10 cellular contexts compared by ENCODE assay signal in genomic region chr19:37079238-37079637, GRCh38. TPM values are rescaled to one million over a fixed set of nuclear protein-coding genes. Genes with fewer than 3 reads are reported as not detected.
DNase-seq lines count a peak whose midpoint lies in the region; ATAC-seq, FAIRE-seq and TF ChIP-seq lines count a peak whose summit lies in the region.
"Had no signal": no experiment of that assay in that cellular context is flagged by ENCODE, and none has a peak within 500 bp of the region (broad histone marks: within the 10 kb centered on the region; RNA-seq: fewer than 3 reads in every experiment).

No MANE protein-coding gene starts in this region.

- peaks cover 30% of the 10 kb centered on the region for H3K79me2 ChIP-seq in K562 (ENCODE audit: control insufficient read depth, insufficient read depth, low read length)

- H3K4me1 Mint-ChIP-seq in mesothelial cell of epicardium, result peaks cover 15% of the 10 kb centered on the region

- no peak overlapping the region for H3K27ac Mint-ChIP-seq in mesothelial cell of epicardium

- H3K9ac ChIP-seq in K562 (ENCODE audit: insufficient read depth in 1 of 2, low read depth in 2 of 2, low read length in 2 of 2), result peak overlapping the region; percentile 71 to 78; a peak in 3 of 4 replicates

- no peaks in the 10 kb centered on the region for H3K36me3 ChIP-seq in K562 (ENCODE audit: control insufficient read depth, insufficient read depth, low read length)

- ATAC-seq in K562, result no peak
- no peak for ATAC-seq in HG02970 (IDR thresholded peaks at IDR 0.05; ENCODE audit: low FRiP score, unreplicated experiment)
- ATAC-seq in GM18517 (IDR thresholded peaks at IDR 0.05; ENCODE audit: unreplicated experiment), result no peak
- no peak for ATAC-seq in HG03108 (IDR thresholded peaks at IDR 0.05; ENCODE audit: unreplicated experiment)

- WGBS in K562 (ENCODE audit: insufficient coverage, low coverage, missing lambda C conversion rate), result 23% methylated on average over 4 of the region's 4 CpGs

- peaks cover 3% of the 10 kb centered on the region; the same call in 1 of the 2 replicates for H3K9me3 ChIP-seq in K562 (replicated peaks; ENCODE audit: control insufficient read depth, insufficient read depth, low read depth, low read length)

- CTCF ChIA-PET in AG04449 (lab: Yijun Ruan, JAX), result no interaction called here
- CTCF ChIA-PET in K562 (lab: Yijun Ruan, JAX; ENCODE audit: low intra/inter-chr PET ratio), result no interaction called here

- DNase-seq in AG04449 (ENCODE audit: low read depth, low spot score) (no peak), HT1080 (ENCODE audit: low read depth) (peak; percentile 2), K562 (ENCODE audit: extremely low read depth in 1 of 4, low spot score in 3 of 4) (peak in 1 of 4 experiments; percentile 27), mesothelial cell of epicardium (ENCODE audit: low spot score in 2 of 2, unreplicated experiment in 2 of 2) (no peak), NCI-H2029 treated with DMSO at 0.1 percent for 48 hours (lab: John Stamatoyannopoulos, UW) (no peak)
- DNase-seq: NCI-H1694 treated with DMSO at 0.1 percent for 48 hours had no signal

- H3K9me3 Mint-ChIP-seq in mesothelial cell of epicardium, result peaks cover 40% of the 10 kb centered on the region

- peaks cover 38% of the 10 kb centered on the region for H3K36me3 Mint-ChIP-seq in mesothelial cell of epicardium

- no peak for TF ChIP-seq EP300 in K562 (IDR thresholded peaks at IDR 0.05; ENCODE audit: low read length)

- POLR2A ChIA-PET in AG04449 (lab: Yijun Ruan, JAX), result no interaction called here
- POLR2A ChIA-PET in K562 (lab: Yijun Ruan, JAX), result no interaction called here

- peak overlapping the region; percentile 97 for H3K4me2 ChIP-seq in K562 (ENCODE audit: insufficient read depth, low read length)

- TF ChIP-seq CTCF in AG04449 (IDR thresholded peaks at IDR 0.05; ENCODE audit: insufficient read depth, low read length, missing control alignments), result no peak
- TF ChIP-seq CTCF in K562 (IDR thresholded peaks at IDR 0.05 in 2 of 3, conservative IDR thresholded peaks at IDR 0.05 in 1 of 3; ENCODE audit: insufficient read depth in 2 of 3, low read depth in 1 of 3, low read length in 3 of 3), result no peak
- TF ChIP-seq CTCF in mesothelial cell of epicardium (IDR thresholded peaks at IDR 0.05; ENCODE audit: unreplicated experiment), result no peak

- H3K27me3 ChIP-seq in K562 (ENCODE audit: control insufficient read depth in 2 of 2, insufficient read depth in 2 of 2, low read length in 2 of 2), result no peaks in the 10 kb centered on the region
- H3K27me3 ChIP-seq: foreskin keratinocyte had no signal

- FAIRE-seq in K562 (lab: Jason Lieb, UNC), result no peak

- TF ChIP-seq POLR2A in K562 (conservative IDR thresholded peaks at IDR 0.05), result no peak

- TF ChIP-seq RAD21 in K562 (CRISPR knock-in tag; conservative IDR thresholded peaks at IDR 0.05 in 1 of 2, IDR thresholded peaks at IDR 0.05 in 1 of 2), result no peak

- intact Hi-C loops in K562 (cut with micrococcal nuclease), result no loop called here

- no peaks in the 10 kb centered on the region for H3K9me1 ChIP-seq in K562 (ENCODE audit: control insufficient read depth, insufficient read depth, low read length)

- H4K20me1 ChIP-seq in K562 (replicated peaks; ENCODE audit: control insufficient read depth, insufficient read depth, low read length), result no peaks in the 10 kb centered on the region

- peak overlapping the region; percentile 96; the same call in 1 of the 2 replicates for H2AFZ ChIP-seq in K562 (ENCODE audit: low read depth, low read length)

- peak overlapping the region; percentile 94 for H3K4me3 Mint-ChIP-seq in mesothelial cell of epicardium

- in situ Hi-C loops in K562 (cut with MboI), result no loop called here

- peaks cover 0 to 8% of the 10 kb centered on the region in 2 experiments; a peak in 2 of 5 replicates for H3K4me1 ChIP-seq in K562 (replicated peaks in 1 of 2; ENCODE audit: control insufficient read depth in 2 of 2, insufficient read depth in 2 of 2, low read length in 2 of 2)
- H3K4me1 ChIP-seq: foreskin keratinocyte had no signal

- H3K4me3 ChIP-seq in AG04449 (ENCODE audit: low read depth, low read length), result peak overlapping the region; percentile 95
- H3K4me3 ChIP-seq in K562, result peak overlapping the region; percentile 79

- no TSS peak for BruUV-seq in K562 (replicated peaks; lab: Mats Ljungman, UMichigan)

- no peak overlapping the region; the same call in 2 of the 3 replicates for H3K27ac ChIP-seq in K562 (ENCODE audit: extremely low read depth, low read depth, low read length)
- H3K27ac ChIP-seq: foreskin keratinocyte had no signal

- H3K27me3 Mint-ChIP-seq in mesothelial cell of epicardium (ENCODE audit: low read depth), result no peaks in the 10 kb centered on the region

TF ChIP-seq in K562, 482 proteins besides CTCF, POLR2A, EP300 and RAD21:
- no peak for TF ChIP-seq ETV5 (CRISPR knock-in tag; IDR thresholded peaks at IDR 0.05; ENCODE audit: low read depth)
- no peak for TF ChIP-seq NR3C1 (CRISPR knock-in tag; IDR thresholded peaks at IDR 0.05)
- no peak for TF ChIP-seq SRSF1 (IDR thresholded peaks at IDR 0.05; ENCODE audit: low read depth, low read length)
- TF ChIP-seq ZNF408 (CRISPR knock-in tag; IDR thresholded peaks at IDR 0.05; ENCODE audit: low read depth), result no peak
- peak; percentile 76 for TF ChIP-seq ZNF263 (CRISPR knock-in tag; IDR thresholded peaks at IDR 0.05; ENCODE audit: borderline replicate concordance)

RNA-seq across cellular contexts. Expression of gene ZNF420, which starts 1.0 kb away (rescaled TPM):
- total RNA-seq in HT1080 (2014; rRNA removed; shearing (Covaris generic)), result 5.4 and 13.1 TPM in 2 replicates
- 6.2 and 6.6 TPM in 2 replicates for polyA plus RNA-seq in HT1080 (2015; cell fraction: cytosol; rRNA removed)
- 5.3 and 6.3 TPM in 2 replicates for polyA plus RNA-seq in HT1080 (2015; cell fraction: nucleus; rRNA removed)
- total RNA-seq in K562 (2011; cell fraction: chromatin; rRNA removed; ENCODE audit: low replicate concordance), result 6.0 and 12.5 TPM in 2 replicates
- total RNA-seq in K562 (2011; cell fraction: nucleolus; rRNA removed), result 6.6 and 7.0 TPM in 2 replicates
- total RNA-seq in K562 (2011; cell fraction: nucleoplasm; rRNA removed), result 4.4 and 9.2 TPM in 2 replicates
- total RNA-seq in K562 (2014; rRNA removed) (3.8 and 5.1 TPM in 2 replicates), K562 (2014; rRNA removed; fragmentation: Illumina TruSeq; extraction: Trizol) (7.2 and 9.0 TPM in 2 replicates), K562 (2015; rRNA removed; fragmentation: Illumina TruSeq; extraction: Trizol) (4.5 and 4.7 TPM in 2 replicates), K562 (2021) (6.7 and 8.5 TPM in 2 replicates), mesothelial cell of epicardium (13.6 to 15.6 TPM (median 15.0 TPM) in 3 replicates)
- polyA plus RNA-seq in K562 (2011; rRNA removed) (2.0 and 4.3 TPM in 2 replicates), K562 (2014; fragmentation: Illumina TruSeq; extraction: Trizol) (5.1 and 5.4 TPM in 2 replicates), K562 (2014; fragmentation: Nextera tagmentation; extraction: Ambion mirVana) (1 to 10 TPM; 5.8 to 6.0 TPM), K562 (2014; rRNA removed) (2.6 and 3.0 TPM in 2 replicates)
- polyA plus RNA-seq in K562 (2011; cell fraction: cytosol; rRNA removed), result 0.58 and 2.2 TPM in 2 replicates
- polyA plus RNA-seq in K562 (2011; cell fraction: nucleus; rRNA removed), result 1.6 and 1.9 TPM in 2 replicates
- 2.9 and 3.7 TPM in 2 replicates for polyA plus RNA-seq in K562 (2012)
- polyA minus RNA-seq in K562 (2011; rRNA and poly(A)+ RNA removed), result 5.4 and 11.6 TPM in 2 replicates
- polyA minus RNA-seq in K562 (2011; cell fraction: cytosol; rRNA and poly(A)+ RNA removed), result 1.8 and 5.4 TPM in 2 replicates
- polyA minus RNA-seq in K562 (2011; cell fraction: nucleus; rRNA and poly(A)+ RNA removed), result 4.4 and 5.9 TPM in 2 replicates
